17 cellular contexts compared by ENCODE assay signal in genomic region chr6:142891454-142891853, GRCh38.
"Had no signal": no experiment of that assay in that cellular context is flagged by ENCODE, and none has a peak within 500 bp of the region (broad histone marks: within the 10 kb centered on the region; RNA-seq: fewer than 3 reads in every experiment).

No MANE protein-coding gene starts in this region.

- H3K9me3 ChIP-seq: ovary, stomach, thyroid gland, uterus had no signal

- DNase-seq: activated CD4-positive, alpha-beta T cell treated with anti-CD3 and anti-CD28 coated beads for 1 hour; activated CD8-positive, alpha-beta memory T cell treated with anti-CD3 and anti-CD28 coated beads for 24 hours; activated gamma-delta T cell treated with Interleukin-2 at 50 U/mL for 16 hours; central memory CD4-positive, alpha-beta T cell; cortex of kidney; erythroblast; hippocampal formation; left ventricle myocardium superior; mesenchymal stem cell; ovary; stimulated activated CD4-positive, alpha-beta T cell treated with anti-CD3 and anti-CD28 coated beads, Interleukin-15, amount 100 ng/mL, for 24 hours; stimulated activated CD4-positive, alpha-beta T cell treated with anti-CD3 and anti-CD28 coated beads, Interleukin-4, amount 100 ng/mL, for 24 hours; stomach; thyroid gland; uterus had no signal

- H3K4me3 ChIP-seq: ovary, stomach, thyroid gland, uterus had no signal

- H3K27ac Mint-ChIP-seq: T-helper 2 cell treated with Interferon-gamma antibody and Interleukin-4, amounts not matched to agents 5 μg/mL and 100 μg/mL, for 36 hours had no signal

- H3K27ac ChIP-seq: ovary, stomach, thyroid gland, uterus had no signal

- H3K4me1 ChIP-seq: uterus had no signal

- H3K4me3 Mint-ChIP-seq: neural crest cell; T-helper 2 cell treated with Interferon-gamma antibody and Interleukin-4, amounts not matched to agents 5 μg/mL and 100 μg/mL, for 36 hours had no signal

- H3K27me3 ChIP-seq: ovary, stomach, thyroid gland, uterus had no signal

- H3K9me3 Mint-ChIP-seq: neural crest cell had no signal

- H3K36me3 ChIP-seq: ovary, stomach, thyroid gland, uterus had no signal
